ENCODE assay signal across 1 cellular context in the genomic region with DNA sequence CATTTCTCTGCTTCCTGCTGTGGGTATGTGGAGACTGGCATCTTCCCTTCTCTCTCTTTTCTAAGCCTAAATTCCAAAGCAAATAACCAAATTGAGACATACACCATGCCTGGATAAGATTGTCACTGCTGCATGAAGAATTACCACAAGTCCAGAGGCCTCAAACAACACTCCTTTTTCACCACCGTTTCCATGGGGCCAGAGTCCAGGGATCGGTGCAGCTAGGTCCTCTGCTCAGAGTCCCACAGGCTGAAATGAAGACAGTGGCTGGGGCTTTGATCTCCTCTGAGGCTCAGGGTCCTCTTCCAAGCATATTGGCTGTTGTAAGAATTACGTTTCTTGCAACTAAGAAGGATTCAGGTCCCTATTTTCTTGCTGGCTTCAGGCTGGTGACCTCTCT.
TF ChIP-seq lines count a peak whose summit lies in the region.

No MANE protein-coding gene starts in this region.

TF ChIP-seq in HepG2, 621 proteins besides CTCF, POLR2A, EP300 and RAD21 (continued from another document and continues in another):
- TF ChIP-seq, protein P1, sequence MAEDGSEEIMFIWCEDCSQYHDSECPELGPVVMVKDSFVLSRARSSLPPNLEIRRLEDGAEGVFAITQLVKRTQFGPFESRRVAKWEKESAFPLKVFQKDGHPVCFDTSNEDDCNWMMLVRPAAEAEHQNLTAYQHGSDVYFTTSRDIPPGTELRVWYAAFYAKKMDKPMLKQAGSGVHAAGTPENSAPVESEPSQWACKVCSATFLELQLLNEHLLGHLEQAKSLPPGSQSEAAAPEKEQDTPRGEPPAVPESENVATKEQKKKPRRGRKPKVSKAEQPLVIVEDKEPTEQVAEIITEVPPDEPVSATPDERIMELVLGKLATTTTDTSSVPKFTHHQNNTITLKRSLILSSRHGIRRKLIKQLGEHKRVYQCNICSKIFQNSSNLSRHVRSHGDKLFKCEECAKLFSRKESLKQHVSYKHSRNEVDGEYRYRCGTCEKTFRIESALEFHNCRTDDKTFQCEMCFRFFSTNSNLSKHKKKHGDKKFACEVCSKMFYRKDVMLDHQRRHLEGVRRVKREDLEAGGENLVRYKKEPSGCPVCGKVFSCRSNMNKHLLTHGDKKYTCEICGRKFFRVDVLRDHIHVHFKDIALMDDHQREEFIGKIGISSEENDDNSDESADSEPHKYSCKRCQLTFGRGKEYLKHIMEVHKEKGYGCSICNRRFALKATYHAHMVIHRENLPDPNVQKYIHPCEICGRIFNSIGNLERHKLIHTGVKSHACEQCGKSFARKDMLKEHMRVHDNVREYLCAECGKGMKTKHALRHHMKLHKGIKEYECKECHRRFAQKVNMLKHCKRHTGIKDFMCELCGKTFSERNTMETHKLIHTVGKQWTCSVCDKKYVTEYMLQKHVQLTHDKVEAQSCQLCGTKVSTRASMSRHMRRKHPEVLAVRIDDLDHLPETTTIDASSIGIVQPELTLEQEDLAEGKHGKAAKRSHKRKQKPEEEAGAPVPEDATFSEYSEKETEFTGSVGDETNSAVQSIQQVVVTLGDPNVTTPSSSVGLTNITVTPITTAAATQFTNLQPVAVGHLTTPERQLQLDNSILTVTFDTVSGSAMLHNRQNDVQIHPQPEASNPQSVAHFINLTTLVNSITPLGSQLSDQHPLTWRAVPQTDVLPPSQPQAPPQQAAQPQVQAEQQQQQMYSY (CRISPR knock-in tag; IDR thresholded peaks at IDR 0.05) = no peak
- no peak for TF ChIP-seq RAD51 (IDR thresholded peaks at IDR 0.05; ENCODE audit: borderline replicate concordance)
- 0 out of 2 replicates have a peak, but pooled peaks have one; percentile 40 for TF ChIP-seq SALL1 (CRISPR knock-in tag; IDR thresholded peaks at IDR 0.05)
- TF ChIP-seq ZNF451 (CRISPR knock-in tag; IDR thresholded peaks at IDR 0.05) = no peak
- no peak for TF ChIP-seq POGZ (CRISPR knock-in tag; IDR thresholded peaks at IDR 0.05)
- TF ChIP-seq ARID3A (IDR thresholded peaks at IDR 0.05; ENCODE audit: low read depth, low read length) = no peak
- no peak for TF ChIP-seq ARNT (IDR thresholded peaks at IDR 0.05)
- TF ChIP-seq HMG20B (CRISPR knock-in tag; conservative IDR thresholded peaks at IDR 0.05) = no peak
- TF ChIP-seq ZNF441 (CRISPR knock-in tag; IDR thresholded peaks at IDR 0.05; ENCODE audit: borderline replicate concordance) = 0 out of 2 replicates have a peak, but pooled peaks have one; percentile 38
- no peak for TF ChIP-seq CC2D1A (CRISPR knock-in tag; IDR thresholded peaks at IDR 0.05)
- 0 out of 2 replicates have a peak, but pooled peaks have one; percentile 20 for TF ChIP-seq RARA (CRISPR knock-in tag; IDR thresholded peaks at IDR 0.05)
- TF ChIP-seq ZNF350 (CRISPR knock-in tag; IDR thresholded peaks at IDR 0.05; ENCODE audit: borderline replicate concordance, low read depth) = no peak
- no peak for TF ChIP-seq SMAD9 (CRISPR knock-in tag; IDR thresholded peaks at IDR 0.05)
- peak; percentile 74 for TF ChIP-seq GATAD2A (CRISPR knock-in tag; IDR thresholded peaks at IDR 0.05)
- TF ChIP-seq CHD2 (IDR thresholded peaks at IDR 0.05; ENCODE audit: low read depth, low read length) = no peak
- no peak for TF ChIP-seq MLXIP (CRISPR knock-in tag; IDR thresholded peaks at IDR 0.05; ENCODE audit: borderline replicate concordance)
- no peak for TF ChIP-seq LCORL (IDR thresholded peaks at IDR 0.05)
- peak; percentile 39; the same call in 1 of the 2 replicates for TF ChIP-seq LCORL (CRISPR knock-in tag; IDR thresholded peaks at IDR 0.05)
- TF ChIP-seq FOXA1 (IDR thresholded peaks at IDR 0.05) = no peak
- 0 out of 2 replicates have a peak, but pooled peaks have one; percentile 8 for TF ChIP-seq FOXA1 (CRISPR knock-in tag; IDR thresholded peaks at IDR 0.05)
- no peak for TF ChIP-seq SNRNP70 (IDR thresholded peaks at IDR 0.05; ENCODE audit: low read depth, low read length)
- TF ChIP-seq, protein P2, sequence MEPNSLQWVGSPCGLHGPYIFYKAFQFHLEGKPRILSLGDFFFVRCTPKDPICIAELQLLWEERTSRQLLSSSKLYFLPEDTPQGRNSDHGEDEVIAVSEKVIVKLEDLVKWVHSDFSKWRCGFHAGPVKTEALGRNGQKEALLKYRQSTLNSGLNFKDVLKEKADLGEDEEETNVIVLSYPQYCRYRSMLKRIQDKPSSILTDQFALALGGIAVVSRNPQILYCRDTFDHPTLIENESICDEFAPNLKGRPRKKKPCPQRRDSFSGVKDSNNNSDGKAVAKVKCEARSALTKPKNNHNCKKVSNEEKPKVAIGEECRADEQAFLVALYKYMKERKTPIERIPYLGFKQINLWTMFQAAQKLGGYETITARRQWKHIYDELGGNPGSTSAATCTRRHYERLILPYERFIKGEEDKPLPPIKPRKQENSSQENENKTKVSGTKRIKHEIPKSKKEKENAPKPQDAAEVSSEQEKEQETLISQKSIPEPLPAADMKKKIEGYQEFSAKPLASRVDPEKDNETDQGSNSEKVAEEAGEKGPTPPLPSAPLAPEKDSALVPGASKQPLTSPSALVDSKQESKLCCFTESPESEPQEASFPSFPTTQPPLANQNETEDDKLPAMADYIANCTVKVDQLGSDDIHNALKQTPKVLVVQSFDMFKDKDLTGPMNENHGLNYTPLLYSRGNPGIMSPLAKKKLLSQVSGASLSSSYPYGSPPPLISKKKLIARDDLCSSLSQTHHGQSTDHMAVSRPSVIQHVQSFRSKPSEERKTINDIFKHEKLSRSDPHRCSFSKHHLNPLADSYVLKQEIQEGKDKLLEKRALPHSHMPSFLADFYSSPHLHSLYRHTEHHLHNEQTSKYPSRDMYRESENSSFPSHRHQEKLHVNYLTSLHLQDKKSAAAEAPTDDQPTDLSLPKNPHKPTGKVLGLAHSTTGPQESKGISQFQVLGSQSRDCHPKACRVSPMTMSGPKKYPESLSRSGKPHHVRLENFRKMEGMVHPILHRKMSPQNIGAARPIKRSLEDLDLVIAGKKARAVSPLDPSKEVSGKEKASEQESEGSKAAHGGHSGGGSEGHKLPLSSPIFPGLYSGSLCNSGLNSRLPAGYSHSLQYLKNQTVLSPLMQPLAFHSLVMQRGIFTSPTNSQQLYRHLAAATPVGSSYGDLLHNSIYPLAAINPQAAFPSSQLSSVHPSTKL (CRISPR knock-in tag; IDR thresholded peaks at IDR 0.05) = peak; percentile 75
- no peak for TF ChIP-seq ZFP62 (CRISPR knock-in tag; IDR thresholded peaks at IDR 0.05)
- TF ChIP-seq, protein P3, sequence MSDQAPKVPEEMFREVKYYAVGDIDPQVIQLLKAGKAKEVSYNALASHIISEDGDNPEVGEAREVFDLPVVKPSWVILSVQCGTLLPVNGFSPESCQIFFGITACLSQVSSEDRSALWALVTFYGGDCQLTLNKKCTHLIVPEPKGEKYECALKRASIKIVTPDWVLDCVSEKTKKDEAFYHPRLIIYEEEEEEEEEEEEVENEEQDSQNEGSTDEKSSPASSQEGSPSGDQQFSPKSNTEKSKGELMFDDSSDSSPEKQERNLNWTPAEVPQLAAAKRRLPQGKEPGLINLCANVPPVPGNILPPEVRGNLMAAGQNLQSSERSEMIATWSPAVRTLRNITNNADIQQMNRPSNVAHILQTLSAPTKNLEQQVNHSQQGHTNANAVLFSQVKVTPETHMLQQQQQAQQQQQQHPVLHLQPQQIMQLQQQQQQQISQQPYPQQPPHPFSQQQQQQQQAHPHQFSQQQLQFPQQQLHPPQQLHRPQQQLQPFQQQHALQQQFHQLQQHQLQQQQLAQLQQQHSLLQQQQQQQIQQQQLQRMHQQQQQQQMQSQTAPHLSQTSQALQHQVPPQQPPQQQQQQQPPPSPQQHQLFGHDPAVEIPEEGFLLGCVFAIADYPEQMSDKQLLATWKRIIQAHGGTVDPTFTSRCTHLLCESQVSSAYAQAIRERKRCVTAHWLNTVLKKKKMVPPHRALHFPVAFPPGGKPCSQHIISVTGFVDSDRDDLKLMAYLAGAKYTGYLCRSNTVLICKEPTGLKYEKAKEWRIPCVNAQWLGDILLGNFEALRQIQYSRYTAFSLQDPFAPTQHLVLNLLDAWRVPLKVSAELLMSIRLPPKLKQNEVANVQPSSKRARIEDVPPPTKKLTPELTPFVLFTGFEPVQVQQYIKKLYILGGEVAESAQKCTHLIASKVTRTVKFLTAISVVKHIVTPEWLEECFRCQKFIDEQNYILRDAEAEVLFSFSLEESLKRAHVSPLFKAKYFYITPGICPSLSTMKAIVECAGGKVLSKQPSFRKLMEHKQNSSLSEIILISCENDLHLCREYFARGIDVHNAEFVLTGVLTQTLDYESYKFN (CRISPR knock-in tag; conservative IDR thresholded peaks at IDR 0.05) = peak; percentile 67
- peak; percentile 64; the same call in 1 of the 2 replicates for TF ChIP-seq ZNF264 (CRISPR knock-in tag; IDR thresholded peaks at IDR 0.05)
- TF ChIP-seq, protein P4, sequence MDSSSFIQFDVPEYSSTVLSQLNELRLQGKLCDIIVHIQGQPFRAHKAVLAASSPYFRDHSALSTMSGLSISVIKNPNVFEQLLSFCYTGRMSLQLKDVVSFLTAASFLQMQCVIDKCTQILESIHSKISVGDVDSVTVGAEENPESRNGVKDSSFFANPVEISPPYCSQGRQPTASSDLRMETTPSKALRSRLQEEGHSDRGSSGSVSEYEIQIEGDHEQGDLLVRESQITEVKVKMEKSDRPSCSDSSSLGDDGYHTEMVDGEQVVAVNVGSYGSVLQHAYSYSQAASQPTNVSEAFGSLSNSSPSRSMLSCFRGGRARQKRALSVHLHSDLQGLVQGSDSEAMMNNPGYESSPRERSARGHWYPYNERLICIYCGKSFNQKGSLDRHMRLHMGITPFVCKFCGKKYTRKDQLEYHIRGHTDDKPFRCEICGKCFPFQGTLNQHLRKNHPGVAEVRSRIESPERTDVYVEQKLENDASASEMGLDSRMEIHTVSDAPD (CRISPR knock-in tag; IDR thresholded peaks at IDR 0.05) = peak; percentile 86
- TF ChIP-seq ZSCAN12 (CRISPR knock-in tag; IDR thresholded peaks at IDR 0.05) = no peak
- TF ChIP-seq, protein P5, sequence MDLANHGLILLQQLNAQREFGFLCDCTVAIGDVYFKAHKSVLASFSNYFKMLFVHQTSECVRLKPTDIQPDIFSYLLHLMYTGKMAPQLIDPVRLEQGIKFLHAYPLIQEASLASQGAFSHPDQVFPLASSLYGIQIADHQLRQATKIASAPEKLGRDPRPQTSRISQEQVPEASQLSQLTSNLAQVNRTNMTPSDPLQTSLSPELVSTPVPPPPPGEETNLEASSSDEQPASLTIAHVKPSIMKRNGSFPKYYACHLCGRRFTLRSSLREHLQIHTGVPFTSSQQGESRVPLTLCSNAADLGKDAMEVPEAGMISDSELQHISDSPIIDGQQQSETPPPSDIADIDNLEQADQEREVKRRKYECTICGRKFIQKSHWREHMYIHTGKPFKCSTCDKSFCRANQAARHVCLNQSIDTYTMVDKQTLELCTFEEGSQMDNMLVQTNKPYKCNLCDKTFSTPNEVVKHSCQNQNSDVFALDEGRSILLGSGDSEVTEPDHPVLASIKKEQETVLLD (CRISPR knock-in tag; IDR thresholded peaks at IDR 0.05; ENCODE audit: low read depth) = no peak
- no peak for TF ChIP-seq PAF1 (CRISPR knock-in tag; IDR thresholded peaks at IDR 0.05)
- TF ChIP-seq, protein P6, sequence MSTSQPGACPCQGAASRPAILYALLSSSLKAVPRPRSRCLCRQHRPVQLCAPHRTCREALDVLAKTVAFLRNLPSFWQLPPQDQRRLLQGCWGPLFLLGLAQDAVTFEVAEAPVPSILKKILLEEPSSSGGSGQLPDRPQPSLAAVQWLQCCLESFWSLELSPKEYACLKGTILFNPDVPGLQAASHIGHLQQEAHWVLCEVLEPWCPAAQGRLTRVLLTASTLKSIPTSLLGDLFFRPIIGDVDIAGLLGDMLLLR (CRISPR knock-in tag; IDR thresholded peaks at IDR 0.05) = no peak
- TF ChIP-seq, protein P7, sequence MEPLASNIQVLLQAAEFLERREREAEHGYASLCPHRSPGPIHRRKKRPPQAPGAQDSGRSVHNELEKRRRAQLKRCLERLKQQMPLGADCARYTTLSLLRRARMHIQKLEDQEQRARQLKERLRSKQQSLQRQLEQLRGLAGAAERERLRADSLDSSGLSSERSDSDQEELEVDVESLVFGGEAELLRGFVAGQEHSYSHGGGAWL (CRISPR knock-in tag; IDR thresholded peaks at IDR 0.05) = no peak
- TF ChIP-seq EED (CRISPR knock-in tag; IDR thresholded peaks at IDR 0.05) = no peak
- TF ChIP-seq HMG20A (CRISPR knock-in tag; IDR thresholded peaks at IDR 0.05; ENCODE audit: borderline replicate concordance) = peak; percentile 47; the same call in 1 of the 2 replicates
- TF ChIP-seq ATF1 (CRISPR knock-in tag; IDR thresholded peaks at IDR 0.05) = no peak
- no peak for TF ChIP-seq ZNF383 (CRISPR knock-in tag; IDR thresholded peaks at IDR 0.05; ENCODE audit: borderline replicate concordance)
- no peak for TF ChIP-seq ZBTB14 (CRISPR knock-in tag; IDR thresholded peaks at IDR 0.05)
- no peak for TF ChIP-seq ZEB1 (IDR thresholded peaks at IDR 0.05; ENCODE audit: insufficient replicate concordance, low read depth)
- TF ChIP-seq NAIF1 (CRISPR knock-in tag; IDR thresholded peaks at IDR 0.05; ENCODE audit: borderline replicate concordance) = no peak
